8 cellular contexts compared by ENCODE assay signal in genomic region chr19:32373614-32374295, GRCh38.
DNase-seq lines count a peak whose midpoint lies in the region; ATAC-seq and TF ChIP-seq lines count a peak whose summit lies in the region.

No MANE protein-coding gene starts in this region.

- ATAC-seq in HG03520 (IDR thresholded peaks at IDR 0.05; ENCODE audit: unreplicated experiment), result no peak
- ATAC-seq in HG03378 (IDR thresholded peaks at IDR 0.05; ENCODE audit: unreplicated experiment), result no peak
- no peak for ATAC-seq in HG03442 (IDR thresholded peaks at IDR 0.05; ENCODE audit: unreplicated experiment)
- ATAC-seq in GM21825 (IDR thresholded peaks at IDR 0.05; ENCODE audit: unreplicated experiment), result no peak

- peak; percentile 98 for DNase-seq in ELR (ENCODE audit: low read depth)
- DNase-seq in OCI-M1 (lab: John Stamatoyannopoulos, UW), result peak; percentile 89
- DNase-seq in erythroblast (lab: John Stamatoyannopoulos, UW), result peak; percentile 53 to 69
- DNase-seq in non-pigmented ciliary epithelial cell (ENCODE audit: low read depth), result peak; percentile 99

- no peak for TF ChIP-seq POLR2A in erythroblast (IDR thresholded peaks at IDR 0.05; ENCODE audit: low read length)
